In genomic region chr15:40245666-40246065, GRCh38 we compare ENCODE assay signal across 2 cellular contexts.
TF ChIP-seq lines count a peak whose summit lies in the region.

No MANE protein-coding gene starts in this region.

TF ChIP-seq in HCT116, 20 proteins besides CTCF, POLR2A, EP300 and RAD21:
- TF ChIP-seq CEBPB (IDR thresholded peaks at IDR 0.05; ENCODE audit: low read depth): no peak
- TF ChIP-seq SP1 (IDR thresholded peaks at IDR 0.05; ENCODE audit: low read depth): no peak
- no peak for TF ChIP-seq FOSL1 (IDR thresholded peaks at IDR 0.05; ENCODE audit: low read depth)
- no peak for TF ChIP-seq EZH2 (IDR thresholded peaks at IDR 0.05)
- no peak for TF ChIP-seq JUND (IDR thresholded peaks at IDR 0.05)
- no peak for TF ChIP-seq ZFX (IDR thresholded peaks at IDR 0.05)

TF ChIP-seq in WTC11, 78 proteins besides CTCF, POLR2A, EP300 and RAD21:
- TF ChIP-seq ZNF671 (CRISPR knock-in tag; IDR thresholded peaks at IDR 0.05): no peak
- TF ChIP-seq CBFB (CRISPR knock-in tag; IDR thresholded peaks at IDR 0.05; ENCODE audit: low read depth): no peak
- TF ChIP-seq PRDM15 (CRISPR knock-in tag; IDR thresholded peaks at IDR 0.05): no peak
- no peak for TF ChIP-seq FOXK1 (CRISPR knock-in tag; IDR thresholded peaks at IDR 0.05)
- no peak for TF ChIP-seq GABPB1 (CRISPR knock-in tag; IDR thresholded peaks at IDR 0.05)
- no peak for TF ChIP-seq ZMAT4 (CRISPR knock-in tag; IDR thresholded peaks at IDR 0.05)
- no peak for TF ChIP-seq MAX (CRISPR knock-in tag; IDR thresholded peaks at IDR 0.05)
- TF ChIP-seq ARID4B (CRISPR knock-in tag; IDR thresholded peaks at IDR 0.05; ENCODE audit: borderline replicate concordance): no peak
- no peak for TF ChIP-seq FOXJ3 (CRISPR knock-in tag; IDR thresholded peaks at IDR 0.05; ENCODE audit: borderline replicate concordance)
- TF ChIP-seq RORB (CRISPR knock-in tag; IDR thresholded peaks at IDR 0.05): no peak
- TF ChIP-seq HMGA2 (CRISPR knock-in tag; IDR thresholded peaks at IDR 0.05): no peak
- no peak for TF ChIP-seq ZNF121 (CRISPR knock-in tag; IDR thresholded peaks at IDR 0.05)
- no peak for TF ChIP-seq ZNF423 (CRISPR knock-in tag; IDR thresholded peaks at IDR 0.05)
- TF ChIP-seq ATF6 (CRISPR knock-in tag; IDR thresholded peaks at IDR 0.05): no peak
- TF ChIP-seq HMGXB4 (CRISPR knock-in tag; IDR thresholded peaks at IDR 0.05): no peak
- no peak for TF ChIP-seq NR3C1 (CRISPR knock-in tag; conservative IDR thresholded peaks at IDR 0.05; ENCODE audit: low read depth)
- no peak for TF ChIP-seq ZNF281 (CRISPR knock-in tag; IDR thresholded peaks at IDR 0.05)
- TF ChIP-seq ZNF219 (CRISPR knock-in tag; IDR thresholded peaks at IDR 0.05; ENCODE audit: borderline replicate concordance): no peak
- TF ChIP-seq ZSCAN18 (CRISPR knock-in tag; IDR thresholded peaks at IDR 0.05): no peak
- TF ChIP-seq NR1H2 (CRISPR knock-in tag; IDR thresholded peaks at IDR 0.05): no peak
